In genomic region chr9:347667-348292, GRCh38 we compare ENCODE assay signal across 8 cellular contexts.
DNase-seq lines count a peak whose midpoint lies in the region; ATAC-seq lines count a peak whose summit lies in the region.

No MANE protein-coding gene starts in this region.

- peaks cover 96% of the 10 kb centered on the region for H3K36me3 Mint-ChIP-seq in activated T-cell treated with anti-CD3 and anti-CD28 coated beads, Interleukin-2, amount 50 U/mL, for 24 hours (ENCODE audit: low read depth)
- H3K36me3 Mint-ChIP-seq in CD8-positive, alpha-beta memory T cell, result peaks cover 0 to 96% (median 16%) of the 10 kb centered on the region in 3 donors

- H3K14ac ChIP-seq in mesenchymal stem cell (ENCODE audit: low read length in 2 of 2), result no peak overlapping the region

- H3K4me1 ChIP-seq in mesenchymal stem cell (ENCODE audit: control insufficient read depth, insufficient read depth, low read depth, low read length), result no peaks in the 10 kb centered on the region
- H3K4me1 ChIP-seq in CD8-positive, alpha-beta memory T cell (ENCODE audit: insufficient read depth, low read length), result peaks cover 4% of the 10 kb centered on the region

- no peak for DNase-seq in activated T-cell treated with anti-CD3 and anti-CD28 coated beads, Interleukin-2, amount 50 U/mL, for 24 hours
- no peak for DNase-seq in activated T-cell treated with anti-CD3 and anti-CD28 coated beads for 4 hours
- DNase-seq in NCI-H69 (lab: John Stamatoyannopoulos, UW), result peak; percentile 15
- peak; percentile 41 for DNase-seq in dedifferentiated amniotic fluid mesenchymal stem cell (ENCODE audit: extremely low spot score)
- DNase-seq in mesenchymal stem cell, result peak; percentile 3
- no peak for DNase-seq in CD8-positive, alpha-beta memory T cell

- H2BK12ac ChIP-seq in mesenchymal stem cell (ENCODE audit: low read length in 2 of 2), result no peak overlapping the region

- ATAC-seq in GM19455 (IDR thresholded peaks at IDR 0.05; ENCODE audit: unreplicated experiment) (no peak), HG03442 (IDR thresholded peaks at IDR 0.05; ENCODE audit: unreplicated experiment) (no peak)

- H3K27ac ChIP-seq in mesenchymal stem cell (ENCODE audit: low read length, poor library complexity, severe bottlenecking), result no peak overlapping the region
- no peak overlapping the region for H3K27ac ChIP-seq in CD8-positive, alpha-beta memory T cell (ENCODE audit: low read depth, low read length)

- H2AK5ac ChIP-seq in mesenchymal stem cell (ENCODE audit: low read length, severe bottlenecking), result no peak overlapping the region

- H3K4me3 Mint-ChIP-seq in activated T-cell treated with anti-CD3 and anti-CD28 coated beads, Interleukin-2, amount 50 U/mL, for 24 hours, result no peak overlapping the region
- H3K4me3 Mint-ChIP-seq in CD8-positive, alpha-beta memory T cell, result no peak overlapping the region

- no peaks in the 10 kb centered on the region for H3K79me1 ChIP-seq in mesenchymal stem cell (replicated peaks; ENCODE audit: low read length, poor library complexity, severe bottlenecking)

- no peak overlapping the region for H4K8ac ChIP-seq in mesenchymal stem cell (ENCODE audit: low read length)

- no peaks in the 10 kb centered on the region for H3K9me3 ChIP-seq in mesenchymal stem cell (ENCODE audit: control insufficient read depth, low read length)
- H3K9me3 ChIP-seq in CD8-positive, alpha-beta memory T cell (ENCODE audit: low read length), result no peaks in the 10 kb centered on the region

- H4K91ac ChIP-seq in mesenchymal stem cell (ENCODE audit: low read length), result no peak overlapping the region

- H3K4ac ChIP-seq in mesenchymal stem cell (ENCODE audit: low read depth in 1 of 2, low read length in 2 of 2), result no peak overlapping the region

- no peak overlapping the region for H3K9ac ChIP-seq in mesenchymal stem cell (ENCODE audit: low read length)

- CTCF ChIA-PET in CD8-positive, alpha-beta memory T cell (lab: Charles Lee), result no interaction called here

- 59% methylated on average over 7 of the region's 9 CpGs for WGBS in mesenchymal stem cell

- no peak overlapping the region for H2BK120ac ChIP-seq in mesenchymal stem cell (ENCODE audit: low read depth, low read length)

- H3K18ac ChIP-seq in mesenchymal stem cell (ENCODE audit: low read depth in 1 of 2, low read length in 2 of 2), result no peak overlapping the region

- no peaks in the 10 kb centered on the region for H3K36me3 ChIP-seq in mesenchymal stem cell (ENCODE audit: control insufficient read depth in 1 of 2, insufficient read depth in 2 of 2, low read depth in 1 of 2, low read length in 2 of 2)
- peaks cover 69% of the 10 kb centered on the region for H3K36me3 ChIP-seq in CD8-positive, alpha-beta memory T cell (ENCODE audit: insufficient read depth, low read length)

- H3K4me3 ChIP-seq in mesenchymal stem cell (ENCODE audit: insufficient read depth in 1 of 2, low read depth in 1 of 2, low read length in 2 of 2), result no peak overlapping the region
- H3K4me3 ChIP-seq in CD8-positive, alpha-beta memory T cell (ENCODE audit: low read length), result no peak overlapping the region

- no peak overlapping the region for H3K4me2 ChIP-seq in mesenchymal stem cell (ENCODE audit: low read length, poor library complexity, severe bottlenecking)

- POLR2A ChIA-PET in CD8-positive, alpha-beta memory T cell (lab: Charles Lee), result interaction anchor here (0.5 kb wide), 1 partner anchor 26 kb away, joined by 4 read pairs; no protein-coding TSS in a partner anchor

- H3K27me3 Mint-ChIP-seq in activated T-cell treated with anti-CD3 and anti-CD28 coated beads, Interleukin-2, amount 50 U/mL, for 24 hours, result no peaks in the 10 kb centered on the region
- peaks cover 0 to 1% of the 10 kb centered on the region in 2 donors for H3K27me3 Mint-ChIP-seq in CD8-positive, alpha-beta memory T cell

- no peak overlapping the region for H3K23ac ChIP-seq in mesenchymal stem cell (ENCODE audit: low read length in 2 of 2)

- H2BK5ac ChIP-seq in mesenchymal stem cell (ENCODE audit: low read depth, low read length, poor library complexity, severe bottlenecking), result no peak overlapping the region

- peaks cover 26 to 29% of the 10 kb centered on the region in 2 experiments for H3K27me3 ChIP-seq in mesenchymal stem cell (ENCODE audit: control insufficient read depth in 1 of 2, insufficient read depth in 1 of 2, low read length in 2 of 2)
- H3K27me3 ChIP-seq in CD8-positive, alpha-beta memory T cell (ENCODE audit: insufficient read depth, low read length, poor library complexity, severe bottlenecking), result no peaks in the 10 kb centered on the region

- H3K4me1 Mint-ChIP-seq in activated T-cell treated with anti-CD3 and anti-CD28 coated beads, Interleukin-2, amount 50 U/mL, for 24 hours (ENCODE audit: low read depth), result peaks cover 36% of the 10 kb centered on the region
- peaks cover 32 to 39% (median 32%) of the 10 kb centered on the region in 3 donors for H3K4me1 Mint-ChIP-seq in CD8-positive, alpha-beta memory T cell

- H3K9me3 Mint-ChIP-seq in activated T-cell treated with anti-CD3 and anti-CD28 coated beads, Interleukin-2, amount 50 U/mL, for 24 hours, result no peaks in the 10 kb centered on the region
- no peaks in the 10 kb centered on the region for H3K9me3 Mint-ChIP-seq in CD8-positive, alpha-beta memory T cell

- H2BK15ac ChIP-seq in mesenchymal stem cell (ENCODE audit: low read depth, poor library complexity, severe bottlenecking), result no peak overlapping the region

- peak overlapping the region; percentile 37 for H3K27ac Mint-ChIP-seq in activated T-cell treated with anti-CD3 and anti-CD28 coated beads, Interleukin-2, amount 50 U/mL, for 24 hours
- peak overlapping the region in 4 of 8 donors; percentile 7 to 91 (median 61) for H3K27ac Mint-ChIP-seq in CD8-positive, alpha-beta memory T cell

- H2AFZ ChIP-seq in mesenchymal stem cell (ENCODE audit: low read depth, low read length), result no peak overlapping the region

Comparison
In these comparisons a context has a peak if more than half of its experiments do, and no peak if none do; other contexts are left out.
1. DNase-seq: peak in NCI-H69 (single experiment), dedifferentiated amniotic fluid mesenchymal stem cell (single experiment) and mesenchymal stem cell (single experiment); none in activated T-cell treated with anti-CD3 and anti-CD28 coated beads, Interleukin-2, amount 50 U/mL, for 24 hours (single experiment), activated T-cell treated with anti-CD3 and anti-CD28 coated beads for 4 hours (single experiment) and CD8-positive, alpha-beta memory T cell (0 of 5).